Comparison of ENCODE assay signal across 8 cellular contexts in genomic region chr2:98608962-98609604, GRCh38. TPM values are rescaled to one million over a fixed set of nuclear protein-coding genes. Genes with fewer than 3 reads are reported as not detected.
DNase-seq lines count a peak whose midpoint lies in the region; ATAC-seq and TF ChIP-seq lines count a peak whose summit lies in the region.

No MANE protein-coding gene starts in this region.

- TF ChIP-seq CTCF in MM.1S (IDR thresholded peaks at IDR 0.05; ENCODE audit: low read length): no peak
- TF ChIP-seq CTCF in MCF 10A (IDR thresholded peaks at IDR 0.05; ENCODE audit: unreplicated experiment): no peak

- no peaks in the 10 kb centered on the region for H4K20me1 ChIP-seq in MM.1S (ENCODE audit: insufficient read depth, low read length)

- no peaks in the 10 kb centered on the region; the same call in 1 of the 2 replicates for H3K36me3 ChIP-seq in MM.1S (replicated peaks; ENCODE audit: insufficient read depth, low read length)

- H3K27me3 Mint-ChIP-seq in activated naive CD4-positive, alpha-beta T cell treated with anti-CD3 and anti-CD28 coated beads, Interleukin-2, amount 50 U/mL, for 24 hours: no peaks in the 10 kb centered on the region
- no peaks in the 10 kb centered on the region for H3K27me3 Mint-ChIP-seq in MCF 10A (ENCODE audit: insufficient read depth, unreplicated experiment)
- no peaks in the 10 kb centered on the region for H3K27me3 Mint-ChIP-seq in stimulated activated naive CD8-positive, alpha-beta T cell treated with anti-CD3 and anti-CD28 coated beads, Interleukin-15, amount 100 ng/mL, for 72 hours

- intact Hi-C loops in MCF 10A (cut with micrococcal nuclease): no loop called here

- H3K36me3 Mint-ChIP-seq in activated naive CD4-positive, alpha-beta T cell treated with anti-CD3 and anti-CD28 coated beads, Interleukin-2, amount 50 U/mL, for 24 hours: peaks cover 18% of the 10 kb centered on the region
- peaks cover 74% of the 10 kb centered on the region for H3K36me3 Mint-ChIP-seq in MCF 10A (ENCODE audit: insufficient read depth, unreplicated experiment)

- peaks cover 5% of the 10 kb centered on the region for H3F3A ChIP-seq in MM.1S (ENCODE audit: insufficient read depth, low read length)

- H3K4me3 ChIP-seq in MM.1S (ENCODE audit: low read length): peak overlapping the region; percentile 98

- CTCF ChIA-PET in MCF 10A (lab: Yijun Ruan, JAX): interaction anchor here (0.6 to 0.8 kb wide), 2 partner anchors 48 to 74 kb away, joined by 3 to 4 read pairs; no protein-coding TSS in a partner anchor

- H3K4me1 ChIP-seq in MM.1S (ENCODE audit: low read length): peaks cover 13% of the 10 kb centered on the region

- H3K79me2 ChIP-seq in MM.1S (ENCODE audit: low read length): peaks cover 50% of the 10 kb centered on the region

- peak; percentile 13 for ATAC-seq in stimulated activated naive CD8-positive, alpha-beta T cell treated with anti-CD3 and anti-CD28 coated beads, Interleukin-15, amount 100 ng/mL, for 72 hours
- no peak for ATAC-seq in HG02973 (IDR thresholded peaks at IDR 0.05; ENCODE audit: unreplicated experiment)
- ATAC-seq in GM18868 (IDR thresholded peaks at IDR 0.05; ENCODE audit: unreplicated experiment): no peak

- peak overlapping the region; percentile 85 for H3K4me2 ChIP-seq in MM.1S (ENCODE audit: low read depth, low read length)

- no peak for DNase-seq in activated naive CD4-positive, alpha-beta T cell treated with Interleukin-2 at 50 U/mL for 16 hours
- DNase-seq in MM.1S (peak; percentile 12), MCF 10A (ENCODE audit: unreplicated experiment) (peak; percentile 4), iris pigment epithelial cell (ENCODE audit: low read depth) (peak; percentile 67)
- DNase-seq in stimulated activated naive CD8-positive, alpha-beta T cell treated with anti-CD3 and anti-CD28 coated beads, Interleukin-15, amount 100 ng/mL, for 72 hours: peak in 1 of 2 donors; percentile 16

- H3K27ac ChIP-seq in MM.1S (ENCODE audit: low read length): peak overlapping the region; percentile 76

- POLR2A ChIA-PET in MCF 10A (lab: Yijun Ruan, JAX): interaction anchor here (0.6 to 2.2 kb wide), 24 partner anchors 9 to 1690 kb away, joined by 3 to 15 read pairs (median 4); partner anchors contain the start of genes C2orf15, EIF5B, MITD1 and MRPL30

- no peaks in the 10 kb centered on the region for H3K9me3 ChIP-seq in MM.1S (replicated peaks; ENCODE audit: insufficient read depth, low read length)

- H3K27ac Mint-ChIP-seq in activated naive CD4-positive, alpha-beta T cell treated with anti-CD3 and anti-CD28 coated beads, Interleukin-2, amount 50 U/mL, for 24 hours: peak overlapping the region; percentile 93
- H3K27ac Mint-ChIP-seq in MCF 10A (ENCODE audit: low read depth, unreplicated experiment): peak overlapping the region; percentile 98
- H3K27ac Mint-ChIP-seq in stimulated activated naive CD8-positive, alpha-beta T cell treated with anti-CD3 and anti-CD28 coated beads, Interleukin-15, amount 100 ng/mL, for 72 hours: peak overlapping the region; percentile 98

- H3K4me1 Mint-ChIP-seq in activated naive CD4-positive, alpha-beta T cell treated with anti-CD3 and anti-CD28 coated beads, Interleukin-2, amount 50 U/mL, for 24 hours: peaks cover 74% of the 10 kb centered on the region
- H3K4me1 Mint-ChIP-seq in MCF 10A (ENCODE audit: insufficient read depth, unreplicated experiment): peaks cover 46% of the 10 kb centered on the region
- H3K4me1 Mint-ChIP-seq in stimulated activated naive CD8-positive, alpha-beta T cell treated with anti-CD3 and anti-CD28 coated beads, Interleukin-15, amount 100 ng/mL, for 72 hours: peaks cover 67% of the 10 kb centered on the region

- no peaks in the 10 kb centered on the region for H3K9me3 Mint-ChIP-seq in activated naive CD4-positive, alpha-beta T cell treated with anti-CD3 and anti-CD28 coated beads, Interleukin-2, amount 50 U/mL, for 24 hours
- H3K9me3 Mint-ChIP-seq in MCF 10A (ENCODE audit: unreplicated experiment): no peaks in the 10 kb centered on the region
- H3K9me3 Mint-ChIP-seq in stimulated activated naive CD8-positive, alpha-beta T cell treated with anti-CD3 and anti-CD28 coated beads, Interleukin-15, amount 100 ng/mL, for 72 hours: no peaks in the 10 kb centered on the region

- H3K9me2 ChIP-seq in MM.1S (replicated peaks; ENCODE audit: insufficient read depth, low read length): no peaks in the 10 kb centered on the region

- no peaks in the 10 kb centered on the region for H3K27me3 ChIP-seq in MM.1S (replicated peaks; ENCODE audit: insufficient read depth, low read length)

- peak overlapping the region; percentile 77 for H2AFZ ChIP-seq in MM.1S (ENCODE audit: low read length)

- peak overlapping the region; percentile 97 for H3K9ac ChIP-seq in MM.1S (ENCODE audit: low read length)

- peak overlapping the region; percentile 91 for H3K4me3 Mint-ChIP-seq in activated naive CD4-positive, alpha-beta T cell treated with anti-CD3 and anti-CD28 coated beads, Interleukin-2, amount 50 U/mL, for 24 hours
- peak overlapping the region; percentile 93 for H3K4me3 Mint-ChIP-seq in MCF 10A (ENCODE audit: unreplicated experiment)
- H3K4me3 Mint-ChIP-seq in stimulated activated naive CD8-positive, alpha-beta T cell treated with anti-CD3 and anti-CD28 coated beads, Interleukin-15, amount 100 ng/mL, for 72 hours: peak overlapping the region; percentile 89 to 92

- BruUV-seq in MCF 10A (replicated peaks; lab: Mats Ljungman, UMichigan): TSS peak; percentile 46

RNA-seq across cellular contexts. Expression of gene UNC50, which starts 0.7 kb away (rescaled TPM):
- 36.9 and 56.4 TPM in 2 replicates for total RNA-seq in MCF 10A (2022)

RNA-seq across cellular contexts. Expression of gene COA5, which starts 0.8 kb away (rescaled TPM):
- total RNA-seq in MCF 10A (2022): 22.8 and 29.6 TPM in 2 replicates
